Comparison of ENCODE assay signal across 28 cellular contexts in genomic region chr13:39804332-39805231, GRCh38.
"Had no signal": no experiment of that assay in that cellular context is flagged by ENCODE, and none has a peak within 500 bp of the region (broad histone marks: within the 10 kb centered on the region; RNA-seq: fewer than 3 reads in every experiment).

No MANE protein-coding gene starts in this region.

- H3K4me3 ChIP-seq: heart left ventricle, pancreas, prostate gland, sigmoid colon, vagina had no signal

- H3K27me3 Mint-ChIP-seq: type B pancreatic cell had no signal

- H3K27ac Mint-ChIP-seq: activated naive CD4-positive, alpha-beta T cell treated with anti-CD3 and anti-CD28 coated beads for 36 hours; immature natural killer cell; nephron progenitor cell; T-helper 2 cell treated with Interferon-gamma antibody and Interleukin-4, amounts not matched to agents 5 μg/mL and 100 μg/mL, for 36 hours; type B pancreatic cell had no signal

- H3K4me1 ChIP-seq: heart left ventricle, pancreas, prostate gland, sigmoid colon, vagina had no signal

- H3K4me3 Mint-ChIP-seq: activated naive CD4-positive, alpha-beta T cell treated with anti-CD3 and anti-CD28 coated beads for 36 hours; immature natural killer cell; mesothelial cell of epicardium; naive B cell; nephron progenitor cell; T-helper 2 cell treated with Interferon-gamma antibody and Interleukin-4, amounts not matched to agents 5 μg/mL and 100 μg/mL, for 36 hours; type B pancreatic cell had no signal

- H3K27me3 ChIP-seq: heart left ventricle, pancreas, sigmoid colon, vagina had no signal

- DNase-seq: activated CD4-positive, alpha-beta T cell treated with anti-CD3 and anti-CD28 coated beads for 1 hour; activated CD8-positive, alpha-beta memory T cell treated with anti-CD3 and anti-CD28 coated beads, Interleukin-2, amount 50 U/mL, for 48 hours; activated effector memory CD4-positive, alpha-beta T cell treated with anti-CD3 and anti-CD28 coated beads, Interleukin-2, amount 50 U/mL, for 16 hours; activated naive CD4-positive, alpha-beta T cell treated with anti-CD3 and anti-CD28 coated beads for 36 hours; amygdala; caudate nucleus; cortex of kidney; foreskin fibroblast; heart left ventricle; hypothalamus; immature natural killer cell; naive B cell; nephron progenitor cell; nucleus accumbens; pancreas; retina; sigmoid colon; stimulated activated CD4-positive, alpha-beta T cell treated with anti-CD3 and anti-CD28 coated beads, Interleukin-15, amount 100 ng/mL, for 24 hours; stimulated activated CD4-positive, alpha-beta T cell treated with anti-CD3 and anti-CD28 coated beads, Interleukin-2, amount 100 ng/mL, for 24 hours; stimulated activated naive CD4-positive, alpha-beta T cell treated with Interleukin-2 at 50 U/mL for 16 hours; substantia nigra; T-helper 1 cell; WERI-Rb-1 had no signal

- H3K4me1 Mint-ChIP-seq: immature natural killer cell, naive B cell, nephron progenitor cell had no signal

- H3K9me3 ChIP-seq: pancreas, prostate gland, sigmoid colon, vagina had no signal

- ATAC-seq: heart left ventricle, pancreas had no signal

- H3K36me3 ChIP-seq: heart left ventricle, pancreas, prostate gland, sigmoid colon, vagina, WERI-Rb-1 had no signal

- H3K36me3 Mint-ChIP-seq: immature natural killer cell, type B pancreatic cell had no signal
